In genomic region chr20:9407805-9408421, GRCh38 we compare ENCODE assay signal across 8 cellular contexts.
DNase-seq lines count a peak whose midpoint lies in the region; ATAC-seq, FAIRE-seq and TF ChIP-seq lines count a peak whose summit lies in the region.

No MANE protein-coding gene starts in this region.

- CTCF ChIA-PET in activated CD8-positive, alpha-beta T cell treated with anti-CD3 and anti-CD28 coated beads for 36 hours (lab: Charles Lee) = interaction anchor here (0.6 to 4.0 kb wide), 41 partner anchors 8 to 1222 kb away, joined by 3 to 106 read pairs (median 4); partner anchors contain the start of gene LAMP5

- H3K27me3 Mint-ChIP-seq in activated CD8-positive, alpha-beta T cell treated with anti-CD3 and anti-CD28 coated beads for 36 hours = no peaks in the 10 kb centered on the region

- peak; percentile 78 for TF ChIP-seq CTCF in activated CD8-positive, alpha-beta T cell treated with anti-CD3 and anti-CD28 coated beads for 36 hours (IDR thresholded peaks at IDR 0.05)
- TF ChIP-seq CTCF in neutrophil (IDR thresholded peaks at IDR 0.05) = peak; percentile 67

- H3K4me1 Mint-ChIP-seq in activated CD8-positive, alpha-beta T cell treated with anti-CD3 and anti-CD28 coated beads for 36 hours (ENCODE audit: low read depth) = no peaks in the 10 kb centered on the region

- no peak overlapping the region for H3K4me3 ChIP-seq in neutrophil (ENCODE audit: low read depth in 1 of 2, low read length in 1 of 2)

- no peak overlapping the region for H3K27ac Mint-ChIP-seq in activated CD8-positive, alpha-beta T cell treated with anti-CD3 and anti-CD28 coated beads for 36 hours

- H3K4me3 Mint-ChIP-seq in activated CD8-positive, alpha-beta T cell treated with anti-CD3 and anti-CD28 coated beads for 36 hours = no peak overlapping the region

- H3K27me3 ChIP-seq in neutrophil = no peaks in the 10 kb centered on the region

- peak; percentile 64 for DNase-seq in CMK (ENCODE audit: low read depth)
- DNase-seq in NCI-H460 (ENCODE audit: extremely low read depth, low read depth) = peak; percentile 67
- DNase-seq in activated CD8-positive, alpha-beta T cell treated with anti-CD3 and anti-CD28 coated beads for 36 hours = peak; percentile 73
- DNase-seq in fibroblast of peridontal ligament (ENCODE audit: extremely low read depth) = peak; percentile 89
- peak; percentile 66 for DNase-seq in urothelium cell line (ENCODE audit: low spot score)

- no peak overlapping the region for H3K27ac ChIP-seq in neutrophil

- H3K36me3 ChIP-seq in neutrophil = no peaks in the 10 kb centered on the region

- no peaks in the 10 kb centered on the region for H3K9me3 Mint-ChIP-seq in activated CD8-positive, alpha-beta T cell treated with anti-CD3 and anti-CD28 coated beads for 36 hours

- ATAC-seq in GM18873 (IDR thresholded peaks at IDR 0.05; ENCODE audit: low FRiP score, unreplicated experiment) = peak; percentile 75
- peak; percentile 84 for ATAC-seq in HG03175 (IDR thresholded peaks at IDR 0.05; ENCODE audit: unreplicated experiment)
- ATAC-seq in activated CD8-positive, alpha-beta T cell treated with anti-CD3 and anti-CD28 coated beads for 36 hours = peak; percentile 75

- POLR2A ChIA-PET in activated CD8-positive, alpha-beta T cell treated with anti-CD3 and anti-CD28 coated beads for 36 hours (lab: Charles Lee) = no interaction called here

- no peaks in the 10 kb centered on the region for H3K9me3 ChIP-seq in neutrophil

- H3K36me3 Mint-ChIP-seq in activated CD8-positive, alpha-beta T cell treated with anti-CD3 and anti-CD28 coated beads for 36 hours (ENCODE audit: low read depth) = no peaks in the 10 kb centered on the region

- intact Hi-C loops in activated CD8-positive, alpha-beta T cell treated with anti-CD3 and anti-CD28 coated beads for 36 hours (cut with micrococcal nuclease) = loop anchor here (1.0 to 10.0 kb wide), 2 partner anchors 202 to 507 kb away; no protein-coding TSS in a partner anchor

- FAIRE-seq in urothelium cell line (lab: Jason Lieb, UNC) = no peak

- H3K4me1 ChIP-seq in neutrophil (ENCODE audit: control insufficient read depth in 1 of 2, insufficient read depth in 1 of 2, low read depth in 1 of 2, low read length in 1 of 2) = no peaks in the 10 kb centered on the region
